9 cellular contexts compared by ENCODE assay signal in genomic region chr7:77266162-77266807, GRCh38.
DNase-seq lines count a peak whose midpoint lies in the region; ATAC-seq and TF ChIP-seq lines count a peak whose summit lies in the region.
"Had no signal": no experiment of that assay in that cellular context is flagged by ENCODE, and none has a peak within 500 bp of the region (broad histone marks: within the 10 kb centered on the region; RNA-seq: fewer than 3 reads in every experiment).

No MANE protein-coding gene starts in this region.

- no peak overlapping the region for H3K27ac ChIP-seq in gastrocnemius medialis

- H3K9me3 Mint-ChIP-seq in natural killer cell treated with Interleukin-12 subunit alpha and Interleukin-12 subunit beta and Interleukin-15 and Interleukin-18, amount 100 ng/mL, for 72 hours, result no peaks in the 10 kb centered on the region
- H3K9me3 Mint-ChIP-seq in natural killer cell, result no peaks in the 10 kb centered on the region
- no peaks in the 10 kb centered on the region for H3K9me3 Mint-ChIP-seq in stimulated activated naive CD8-positive, alpha-beta T cell treated with anti-CD3 and anti-CD28 coated beads, Interleukin-15, Interleukin-2, amounts not matched to agents 100 ng/mL and 50 ng/mL, for 24 hours
- H3K9me3 Mint-ChIP-seq: immature natural killer cell had no signal

- H3K4me3 ChIP-seq in gastrocnemius medialis, result no peak overlapping the region

- intact Hi-C loops in natural killer cell (cut with micrococcal nuclease) (no loop called here), gastrocnemius medialis (cut with DNase I; ENCODE audit: low total_unique reads) (no loop called here)

- peak overlapping the region; percentile 55 for H3K4me3 Mint-ChIP-seq in natural killer cell treated with Interleukin-12 subunit alpha and Interleukin-12 subunit beta and Interleukin-15 and Interleukin-18, amount 100 ng/mL, for 72 hours
- no peak overlapping the region for H3K4me3 Mint-ChIP-seq in natural killer cell
- no peak overlapping the region for H3K4me3 Mint-ChIP-seq in stimulated activated naive CD8-positive, alpha-beta T cell treated with anti-CD3 and anti-CD28 coated beads, Interleukin-15, Interleukin-2, amounts not matched to agents 100 ng/mL and 50 ng/mL, for 24 hours
- H3K4me3 Mint-ChIP-seq: immature natural killer cell had no signal

- H3K27me3 ChIP-seq in gastrocnemius medialis, result no peaks in the 10 kb centered on the region

- H3K36me3 ChIP-seq in gastrocnemius medialis, result no peaks in the 10 kb centered on the region

- H3K36me3 Mint-ChIP-seq in natural killer cell treated with Interleukin-12 subunit alpha and Interleukin-12 subunit beta and Interleukin-15 and Interleukin-18, amount 100 ng/mL, for 72 hours, result no peaks in the 10 kb centered on the region
- no peaks in the 10 kb centered on the region for H3K36me3 Mint-ChIP-seq in natural killer cell
- no peaks in the 10 kb centered on the region for H3K36me3 Mint-ChIP-seq in stimulated activated naive CD8-positive, alpha-beta T cell treated with anti-CD3 and anti-CD28 coated beads, Interleukin-15, Interleukin-2, amounts not matched to agents 100 ng/mL and 50 ng/mL, for 24 hours (ENCODE audit: low read depth)

- ATAC-seq in natural killer cell treated with Interleukin-12 subunit alpha and Interleukin-12 subunit beta and Interleukin-15 and Interleukin-18, amount 100 ng/mL, for 72 hours, result peak; percentile 71 to 95
- ATAC-seq in natural killer cell (no peak), HG02610 (IDR thresholded peaks at IDR 0.05; ENCODE audit: unreplicated experiment) (peak; percentile 98), HG03571 (IDR thresholded peaks at IDR 0.05; ENCODE audit: unreplicated experiment) (peak; percentile 79), gastrocnemius medialis (no peak)

- H3K27ac Mint-ChIP-seq in natural killer cell treated with Interleukin-12 subunit alpha and Interleukin-12 subunit beta and Interleukin-15 and Interleukin-18, amount 100 ng/mL, for 72 hours, result peak overlapping the region in 1 of 2 donors; percentile 71
- H3K27ac Mint-ChIP-seq in natural killer cell, result no peak overlapping the region
- peak overlapping the region; percentile 80 for H3K27ac Mint-ChIP-seq in stimulated activated naive CD8-positive, alpha-beta T cell treated with anti-CD3 and anti-CD28 coated beads, Interleukin-15, Interleukin-2, amounts not matched to agents 100 ng/mL and 50 ng/mL, for 24 hours

- DNase-seq in natural killer cell treated with Interleukin-12 subunit alpha and Interleukin-12 subunit beta and Interleukin-15 and Interleukin-18, amount 100 ng/mL, for 72 hours (ENCODE audit: low spot score), result no peak
- DNase-seq in natural killer cell (no peak), AG08395 (ENCODE audit: low spot score) (no peak), HUDEP-2 (lab: John Stamatoyannopoulos, UW; ENCODE audit: unreplicated experiment in 76 of 76) (no peak), gastrocnemius medialis (no peak)
- DNase-seq: immature natural killer cell had no signal

- H3K27me3 Mint-ChIP-seq in natural killer cell treated with Interleukin-12 subunit alpha and Interleukin-12 subunit beta and Interleukin-15 and Interleukin-18, amount 100 ng/mL, for 72 hours, result no peaks in the 10 kb centered on the region
- no peaks in the 10 kb centered on the region for H3K27me3 Mint-ChIP-seq in natural killer cell (ENCODE audit: low read depth in 2 of 2)
- no peaks in the 10 kb centered on the region for H3K27me3 Mint-ChIP-seq in stimulated activated naive CD8-positive, alpha-beta T cell treated with anti-CD3 and anti-CD28 coated beads, Interleukin-15, Interleukin-2, amounts not matched to agents 100 ng/mL and 50 ng/mL, for 24 hours

- no peak for TF ChIP-seq POLR2A in gastrocnemius medialis (IDR thresholded peaks at IDR 0.05)

- in situ Hi-C loops in gastrocnemius medialis (cut with MboI; ENCODE audit: low sequenced_read_pairs in 4 of 4), result no loop called here

- peaks cover 5 to 15% of the 10 kb centered on the region in 2 donors for H3K4me1 Mint-ChIP-seq in natural killer cell treated with Interleukin-12 subunit alpha and Interleukin-12 subunit beta and Interleukin-15 and Interleukin-18, amount 100 ng/mL, for 72 hours (ENCODE audit: low read depth in 2 of 2)
- H3K4me1 Mint-ChIP-seq in natural killer cell, result peaks cover 4 to 6% of the 10 kb centered on the region in 2 donors
- H3K4me1 Mint-ChIP-seq in stimulated activated naive CD8-positive, alpha-beta T cell treated with anti-CD3 and anti-CD28 coated beads, Interleukin-15, Interleukin-2, amounts not matched to agents 100 ng/mL and 50 ng/mL, for 24 hours (ENCODE audit: low read depth), result peaks cover 17% of the 10 kb centered on the region

- H3K4me1 ChIP-seq in gastrocnemius medialis, result no peaks in the 10 kb centered on the region

- TF ChIP-seq CTCF in natural killer cell (IDR thresholded peaks at IDR 0.05) (no peak), gastrocnemius medialis (IDR thresholded peaks at IDR 0.05 in 4 of 5, conservative IDR thresholded peaks at IDR 0.05 in 1 of 5) (no peak)

- H3K9me3 ChIP-seq in gastrocnemius medialis, result no peaks in the 10 kb centered on the region

Comparison
In these comparisons a context has a peak if more than half of its experiments do, and no peak if none do; other contexts are left out.
1. ATAC-seq: peak in natural killer cell treated with Interleukin-12 subunit alpha and Interleukin-12 subunit beta and Interleukin-15 and Interleukin-18, amount 100 ng/mL, for 72 hours (2 of 2), HG02610 (single experiment) and HG03571 (single experiment); none in natural killer cell (0 of 3) and gastrocnemius medialis (0 of 2).